28 cellular contexts compared by ENCODE assay signal in the genomic region with DNA sequence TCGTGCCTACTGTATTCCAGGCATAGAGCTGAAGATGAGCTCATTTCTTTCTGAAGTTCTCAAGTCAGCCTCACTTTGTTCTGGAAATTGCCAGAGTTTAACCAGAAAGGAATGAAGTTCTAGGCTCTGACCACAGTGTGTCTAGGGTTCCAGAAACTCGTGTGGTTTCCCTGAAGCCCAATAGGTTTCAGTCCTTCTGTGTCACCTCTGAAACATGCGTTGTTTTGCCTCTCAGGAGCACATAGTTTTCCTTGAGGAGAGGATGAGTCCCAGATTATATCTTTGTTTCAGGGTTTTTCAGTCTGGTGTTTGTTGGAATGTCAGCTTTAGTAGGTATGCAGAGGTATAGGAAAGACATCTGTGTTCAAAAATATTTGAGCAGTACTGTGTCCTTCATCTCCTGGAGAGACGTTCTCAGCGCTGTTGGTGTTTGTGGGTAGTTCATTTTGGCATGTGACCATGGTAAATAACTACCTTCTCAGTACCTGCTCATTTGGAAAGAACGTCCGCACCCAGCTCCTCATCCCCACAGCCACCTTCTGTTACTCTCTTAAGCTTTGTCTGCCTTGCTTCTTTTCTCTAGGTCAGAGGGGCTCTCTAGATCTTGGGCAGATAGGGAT.
DNase-seq lines count a peak whose midpoint lies in the region; ATAC-seq and TF ChIP-seq lines count a peak whose summit lies in the region.
"Had no signal": no experiment of that assay in that cellular context is flagged by ENCODE, and none has a peak within 500 bp of the region (broad histone marks: within the 10 kb centered on the region; RNA-seq: fewer than 3 reads in every experiment).

No MANE protein-coding gene starts in this region.

- no peaks in the 10 kb centered on the region for H3K9me3 Mint-ChIP-seq in activated T-cell treated with anti-CD3 and anti-CD28 coated beads, Interleukin-2, amount 50 U/mL, for 24 hours
- H3K9me3 Mint-ChIP-seq: activated CD4-positive, alpha-beta memory T cell treated with anti-CD3 and anti-CD28 coated beads for 36 hours; stimulated activated effector memory CD8-positive, alpha-beta T cell treated with anti-CD3 and anti-CD28 coated beads, Interleukin-12 subunit alpha, Interleukin-12 subunit beta, amount 100 ng/mL, for 72 hours had no signal

- no peak for TF ChIP-seq CTCF in foreskin fibroblast (IDR thresholded peaks at IDR 0.05; ENCODE audit: low read depth, low read length)

- no peak for DNase-seq in activated T-cell treated with anti-CD3 and anti-CD28 coated beads, Interleukin-2, amount 50 U/mL, for 24 hours
- no peak for DNase-seq in activated T-cell treated with anti-CD3 and anti-CD28 coated beads, Interleukin-2, amount 50 U/mL, for 1 hour
- peak; percentile 72 for DNase-seq in amniotic epithelial cell (ENCODE audit: low read depth)
- peak; percentile 15 to 21 for DNase-seq in foreskin fibroblast
- DNase-seq in D341Med (ENCODE audit: low spot score) = no peak
- no peak for DNase-seq in NOMO-1 treated with DMSO at 0.1 percent for 48 hours (lab: John Stamatoyannopoulos, UW; ENCODE audit: unreplicated experiment)
- DNase-seq in retina = no peak
- DNase-seq: activated CD4-positive, alpha-beta memory T cell treated with anti-CD3 and anti-CD28 coated beads for 36 hours; activated naive CD4-positive, alpha-beta T cell treated with Interleukin-2 at 50 U/mL for 16 hours; Caco-2; dorsolateral prefrontal cortex; GF-D8; GOT3; MG63; midbrain; naive B cell; NCI-H1105 treated with DMSO at 0.1 percent for 48 hours; NCI-H2081; NCI-H345; NCI-H69; occipital lobe; SK-N-SH; stimulated activated CD4-positive, alpha-beta T cell treated with anti-CD3 and anti-CD28 coated beads, Interleukin-15, amount 100 ng/mL, for 24 hours; transverse colon had no signal

- no peak for ATAC-seq in HG02973 (IDR thresholded peaks at IDR 0.05; ENCODE audit: unreplicated experiment)
- ATAC-seq: Right ventricle myocardium inferior; stimulated activated effector memory CD8-positive, alpha-beta T cell treated with anti-CD3 and anti-CD28 coated beads, Interleukin-12 subunit alpha, Interleukin-12 subunit beta, amount 100 ng/mL, for 72 hours had no signal

- H3K27me3 Mint-ChIP-seq in activated T-cell treated with anti-CD3 and anti-CD28 coated beads, Interleukin-2, amount 50 U/mL, for 24 hours = no peaks in the 10 kb centered on the region
- H3K27me3 Mint-ChIP-seq: activated CD4-positive, alpha-beta memory T cell treated with anti-CD3 and anti-CD28 coated beads for 36 hours; naive B cell had no signal

- H3K36me3 Mint-ChIP-seq in activated T-cell treated with anti-CD3 and anti-CD28 coated beads, Interleukin-2, amount 50 U/mL, for 24 hours (ENCODE audit: low read depth) = peaks cover 92% of the 10 kb centered on the region

- peaks cover 3% of the 10 kb centered on the region for H3K4me1 Mint-ChIP-seq in activated T-cell treated with anti-CD3 and anti-CD28 coated beads, Interleukin-2, amount 50 U/mL, for 24 hours (ENCODE audit: low read depth)
- H3K4me1 Mint-ChIP-seq: naive B cell; stimulated activated effector memory CD8-positive, alpha-beta T cell treated with anti-CD3 and anti-CD28 coated beads, Interleukin-12 subunit alpha, Interleukin-12 subunit beta, amount 100 ng/mL, for 72 hours had no signal

- no peak overlapping the region for H3K4me3 ChIP-seq in foreskin fibroblast (ENCODE audit: low read depth in 1 of 2, low read length in 2 of 2)
- H3K4me3 ChIP-seq: dorsolateral prefrontal cortex, MG63, transverse colon had no signal

- no peak overlapping the region for H3K4me3 Mint-ChIP-seq in activated T-cell treated with anti-CD3 and anti-CD28 coated beads, Interleukin-2, amount 50 U/mL, for 24 hours
- H3K4me3 Mint-ChIP-seq: activated CD4-positive, alpha-beta memory T cell treated with anti-CD3 and anti-CD28 coated beads for 36 hours; activated T-helper 1 cell treated with anti-CD3 and anti-CD28 coated beads, Interleukin-12 subunit alpha, Interleukin-12 subunit beta, Interleukin-2, Interleukin-4 antibody, amounts not matched to agents 30 ng/mL and 10 ng/mL and 1 ng/mL, durations not matched to agents 14 hours and 24 hours and 36 hours; naive B cell; stimulated activated effector memory CD8-positive, alpha-beta T cell treated with anti-CD3 and anti-CD28 coated beads, Interleukin-12 subunit alpha, Interleukin-12 subunit beta, amount 100 ng/mL, for 72 hours had no signal

- peak overlapping the region; percentile 2 for H3K27ac Mint-ChIP-seq in activated T-cell treated with anti-CD3 and anti-CD28 coated beads, Interleukin-2, amount 50 U/mL, for 24 hours
- H3K27ac Mint-ChIP-seq: activated CD4-positive, alpha-beta memory T cell treated with anti-CD3 and anti-CD28 coated beads for 36 hours; activated T-helper 1 cell treated with anti-CD3 and anti-CD28 coated beads, Interleukin-12 subunit alpha, Interleukin-12 subunit beta, Interleukin-2, Interleukin-4 antibody, amounts not matched to agents 30 ng/mL and 10 ng/mL and 1 ng/mL, durations not matched to agents 14 hours and 24 hours and 36 hours had no signal

Comparison
In these comparisons a context has a peak if more than half of its experiments do, and no peak if none do; other contexts are left out.
1. DNase-seq: peak in amniotic epithelial cell (single experiment) and foreskin fibroblast (2 of 2); none in activated T-cell treated with anti-CD3 and anti-CD28 coated beads, Interleukin-2, amount 50 U/mL, for 24 hours (single experiment), activated T-cell treated with anti-CD3 and anti-CD28 coated beads, Interleukin-2, amount 50 U/mL, for 1 hour (single experiment), D341Med (single experiment), NOMO-1 treated with DMSO at 0.1 percent for 48 hours (single experiment) and retina (single experiment).